6 cellular contexts compared by ENCODE assay signal in the genomic region with DNA sequence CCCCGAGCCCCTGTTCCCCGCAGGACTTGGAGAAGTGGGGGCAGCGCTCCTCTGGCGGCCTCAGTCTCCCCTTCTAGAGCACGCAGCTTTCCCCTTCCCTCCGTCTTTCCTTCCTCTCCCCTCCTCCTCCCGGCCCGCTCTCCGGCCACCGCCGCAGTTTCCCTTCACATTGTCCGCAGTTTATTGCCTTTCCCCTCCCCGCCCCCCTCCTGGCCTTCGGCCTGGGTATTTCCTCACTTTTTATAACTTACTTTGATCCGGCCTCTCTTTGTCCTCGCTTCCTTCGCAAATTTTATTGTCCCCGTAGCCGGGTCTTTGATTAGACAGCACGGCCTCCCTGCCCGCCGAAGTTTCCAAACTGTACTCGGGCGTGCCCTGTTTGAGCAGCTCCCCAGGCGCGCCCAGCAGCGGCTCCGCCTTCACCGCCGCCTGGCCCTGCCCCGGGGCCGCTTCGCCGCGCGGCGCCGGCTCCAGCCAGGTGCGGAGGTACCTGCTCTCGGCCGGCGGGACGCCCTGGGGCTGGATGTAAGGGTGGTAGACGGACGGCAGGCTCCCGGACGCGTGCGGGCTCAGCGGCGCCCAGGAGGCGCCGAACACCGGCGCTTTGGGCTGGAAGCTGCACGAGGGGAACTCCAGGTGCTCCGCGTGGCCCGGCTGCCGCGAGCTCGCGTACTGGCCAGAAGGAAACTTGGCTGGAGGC. TPM values are rescaled to one million over a fixed set of nuclear protein-coding genes. Genes with fewer than 3 reads are reported as not detected.
DNase-seq lines count a peak whose midpoint lies in the region; ATAC-seq and TF ChIP-seq lines count a peak whose summit lies in the region.

No MANE protein-coding gene starts in this region.

- H3K27ac Mint-ChIP-seq in stimulated activated naive CD8-positive, alpha-beta T cell treated with anti-CD3 and anti-CD28 coated beads, Interleukin-15, Interleukin-2, amounts not matched to agents 100 ng/mL and 50 ng/mL, for 24 hours: no peak overlapping the region

- H3K4me1 ChIP-seq in RWPE2 (ENCODE audit: insufficient read depth, poor library complexity, severe bottlenecking): no peaks in the 10 kb centered on the region
- H3K4me1 ChIP-seq in foreskin keratinocyte: no peaks in the 10 kb centered on the region

- peaks cover 84% of the 10 kb centered on the region for H3K27me3 Mint-ChIP-seq in stimulated activated naive CD8-positive, alpha-beta T cell treated with anti-CD3 and anti-CD28 coated beads, Interleukin-15, Interleukin-2, amounts not matched to agents 100 ng/mL and 50 ng/mL, for 24 hours

- H3K4me3 Mint-ChIP-seq in stimulated activated naive CD8-positive, alpha-beta T cell treated with anti-CD3 and anti-CD28 coated beads, Interleukin-15, Interleukin-2, amounts not matched to agents 100 ng/mL and 50 ng/mL, for 24 hours: peak overlapping the region; percentile 83

- ATAC-seq in RWPE2 (ENCODE audit: low read depth) (peak; percentile 83), foreskin keratinocyte (peak; percentile 48), GM18520 (IDR thresholded peaks at IDR 0.05; ENCODE audit: unreplicated experiment) (no peak)

- DNase-seq in GM10266 (ENCODE audit: extremely low spot score): peak; percentile 80
- no peak for DNase-seq in RWPE2 (ENCODE audit: low spot score)
- no peak for DNase-seq in foreskin keratinocyte
- DNase-seq in H4 (ENCODE audit: low spot score): no peak

- H3K9me3 ChIP-seq in RWPE2 (ENCODE audit: severe bottlenecking): no peaks in the 10 kb centered on the region

- no peaks in the 10 kb centered on the region for H3K36me3 ChIP-seq in RWPE2 (ENCODE audit: low read depth)

- TF ChIP-seq CTCF in GM10266 (IDR thresholded peaks at IDR 0.05; ENCODE audit: control insufficient read depth, insufficient read depth, low read depth, missing control alignments): no peak
- TF ChIP-seq CTCF in RWPE2 (IDR thresholded peaks at IDR 0.05; ENCODE audit: poor library complexity, severe bottlenecking): no peak
- no peak for TF ChIP-seq CTCF in foreskin keratinocyte (conservative IDR thresholded peaks at IDR 0.05)

- H3K27ac ChIP-seq in RWPE2 (ENCODE audit: poor library complexity, severe bottlenecking): peak overlapping the region; percentile 33
- H3K27ac ChIP-seq in foreskin keratinocyte: no peak overlapping the region

- H3K4me1 Mint-ChIP-seq in stimulated activated naive CD8-positive, alpha-beta T cell treated with anti-CD3 and anti-CD28 coated beads, Interleukin-15, Interleukin-2, amounts not matched to agents 100 ng/mL and 50 ng/mL, for 24 hours (ENCODE audit: low read depth): peaks cover 14% of the 10 kb centered on the region

- no peaks in the 10 kb centered on the region for H3K36me3 Mint-ChIP-seq in stimulated activated naive CD8-positive, alpha-beta T cell treated with anti-CD3 and anti-CD28 coated beads, Interleukin-15, Interleukin-2, amounts not matched to agents 100 ng/mL and 50 ng/mL, for 24 hours (ENCODE audit: low read depth)

- H3K9me3 Mint-ChIP-seq in stimulated activated naive CD8-positive, alpha-beta T cell treated with anti-CD3 and anti-CD28 coated beads, Interleukin-15, Interleukin-2, amounts not matched to agents 100 ng/mL and 50 ng/mL, for 24 hours: no peaks in the 10 kb centered on the region

- H3K27me3 ChIP-seq in RWPE2 (ENCODE audit: insufficient read depth, poor library complexity, severe bottlenecking) (peaks cover 61% of the 10 kb centered on the region), foreskin keratinocyte (peaks cover 100% of the 10 kb centered on the region)

- peak overlapping the region; percentile 57 for H3K4me3 ChIP-seq in RWPE2 (ENCODE audit: severe bottlenecking)

RNA-seq across cellular contexts. Expression of a gene that starts 0.5 kb away (rescaled TPM):
- total RNA-seq in foreskin keratinocyte: not detected in 2 replicates
- not detected in 2 replicates for polyA plus RNA-seq in foreskin keratinocyte
- 23.1 and 26.1 TPM in 2 replicates for total RNA-seq in H4 (2014; rRNA removed; shearing (Covaris generic))

RNA-seq across cellular contexts. Expression of a gene that starts 10.6 kb away (rescaled TPM):
- not detected in 2 replicates for total RNA-seq in foreskin keratinocyte
- not detected in 2 replicates for polyA plus RNA-seq in foreskin keratinocyte
- 1.2 and 6.3 TPM in 2 replicates for total RNA-seq in H4 (2014; rRNA removed; shearing (Covaris generic))

RNA-seq across cellular contexts. Expression of a gene that starts 14.8 kb away (rescaled TPM):
- 0.28 and 0.54 TPM in 2 replicates for total RNA-seq in foreskin keratinocyte
- 0.37 and 0.81 TPM in 2 replicates for polyA plus RNA-seq in foreskin keratinocyte
- total RNA-seq in H4 (2014; rRNA removed; shearing (Covaris generic)): 21.2 and 22.4 TPM in 2 replicates

RNA-seq across cellular contexts. Expression of a gene that starts 20.9 kb away (rescaled TPM):
- total RNA-seq in foreskin keratinocyte: not detected in 2 replicates
- polyA plus RNA-seq in foreskin keratinocyte: not detected in 2 replicates
- total RNA-seq in H4 (2014; rRNA removed; shearing (Covaris generic)): 1.4 and 3.1 TPM in 2 replicates

RNA-seq across cellular contexts. Expression of a gene that starts 32.1 kb away (rescaled TPM):
- not detected in 2 replicates for total RNA-seq in foreskin keratinocyte
- polyA plus RNA-seq in foreskin keratinocyte: not detected in 2 replicates
- total RNA-seq in H4 (2014; rRNA removed; shearing (Covaris generic)): 0.43 TPM in 1 of 2 replicates, not detected in the other

Comparison
In these comparisons a context has a peak if more than half of its experiments do, and no peak if none do; other contexts are left out.
1. RNA of a gene that starts 0.5 kb away (total RNA-seq): 23.1 to 26.1 TPM in H4; not detected in foreskin keratinocyte; every median in the first group is over 10 times any median in the second.
2. RNA of a gene that starts 14.8 kb away (total RNA-seq): 21.2 to 22.4 TPM in H4; 0.28 to 0.54 TPM in foreskin keratinocyte; every median in the first group is over 10 times any median in the second.